In genomic region chr4:1797861-1798529, GRCh38 we compare ENCODE assay signal across 17 cellular contexts. TPM values are rescaled to one million over a fixed set of nuclear protein-coding genes. Genes with fewer than 3 reads are reported as not detected.
DNase-seq lines count a peak whose midpoint lies in the region; ATAC-seq and TF ChIP-seq lines count a peak whose summit lies in the region.
"Had no signal": no experiment of that assay in that cellular context is flagged by ENCODE, and none has a peak within 500 bp of the region (broad histone marks: within the 10 kb centered on the region; RNA-seq: fewer than 3 reads in every experiment).

No MANE protein-coding gene starts in this region.

- H3K27ac Mint-ChIP-seq in stimulated activated naive CD8-positive, alpha-beta T cell treated with anti-CD3 and anti-CD28 coated beads, Interleukin-15, amount 100 ng/mL, for 72 hours: no peak overlapping the region
- H3K27ac Mint-ChIP-seq in activated CD8-positive, alpha-beta T cell treated with anti-CD3 and anti-CD28 coated beads for 36 hours: no peak overlapping the region
- no peak overlapping the region for H3K27ac Mint-ChIP-seq in progenitor cell of endocrine pancreas

- H3K27ac ChIP-seq in hepatocyte: peak overlapping the region; percentile 96
- H3K27ac ChIP-seq: C4-2B had no signal

- peaks cover 41% of the 10 kb centered on the region for H3K4me1 ChIP-seq in hepatocyte (ENCODE audit: insufficient read depth)

- no peak overlapping the region for H3K4me3 Mint-ChIP-seq in stimulated activated naive CD8-positive, alpha-beta T cell treated with anti-CD3 and anti-CD28 coated beads, Interleukin-15, amount 100 ng/mL, for 72 hours
- H3K4me3 Mint-ChIP-seq in activated CD8-positive, alpha-beta T cell treated with anti-CD3 and anti-CD28 coated beads for 36 hours: no peak overlapping the region
- no peak overlapping the region for H3K4me3 Mint-ChIP-seq in progenitor cell of endocrine pancreas (ENCODE audit: low read depth)

- no peaks in the 10 kb centered on the region for H3K27me3 ChIP-seq in hepatocyte

- 83% methylated on average over 11 of the region's 22 CpGs for WGBS in hepatocyte (ENCODE audit: low lambda C conversion rate, missing lambda C conversion rate)

- H3K4me2 ChIP-seq in hepatocyte: peak overlapping the region; percentile 93

- H3K36me3 Mint-ChIP-seq in activated CD8-positive, alpha-beta T cell treated with anti-CD3 and anti-CD28 coated beads for 36 hours (ENCODE audit: low read depth): no peaks in the 10 kb centered on the region
- peaks cover 2% of the 10 kb centered on the region for H3K36me3 Mint-ChIP-seq in progenitor cell of endocrine pancreas (ENCODE audit: insufficient read depth)

- intact Hi-C loops in activated CD8-positive, alpha-beta T cell treated with anti-CD3 and anti-CD28 coated beads for 36 hours (cut with micrococcal nuclease): no loop called here

- no peaks in the 10 kb centered on the region for H3K4me1 Mint-ChIP-seq in stimulated activated naive CD8-positive, alpha-beta T cell treated with anti-CD3 and anti-CD28 coated beads, Interleukin-15, amount 100 ng/mL, for 72 hours
- H3K4me1 Mint-ChIP-seq in activated CD8-positive, alpha-beta T cell treated with anti-CD3 and anti-CD28 coated beads for 36 hours (ENCODE audit: low read depth): no peaks in the 10 kb centered on the region
- peaks cover 12% of the 10 kb centered on the region for H3K4me1 Mint-ChIP-seq in progenitor cell of endocrine pancreas (ENCODE audit: low read depth)

- peaks cover 27% of the 10 kb centered on the region for H4K20me1 ChIP-seq in hepatocyte (ENCODE audit: insufficient read depth, poor library complexity, severe bottlenecking)

- POLR2A ChIA-PET in activated CD8-positive, alpha-beta T cell treated with anti-CD3 and anti-CD28 coated beads for 36 hours (lab: Charles Lee): interaction anchor here (0.7 kb wide), 1 partner anchor 8 kb away, joined by 3 read pairs; no protein-coding TSS in a partner anchor

- H3K79me2 ChIP-seq in hepatocyte: peaks cover 61% of the 10 kb centered on the region

- H3K27me3 Mint-ChIP-seq in stimulated activated naive CD8-positive, alpha-beta T cell treated with anti-CD3 and anti-CD28 coated beads, Interleukin-15, amount 100 ng/mL, for 72 hours: peaks cover 52% of the 10 kb centered on the region
- peaks cover 11% of the 10 kb centered on the region for H3K27me3 Mint-ChIP-seq in activated CD8-positive, alpha-beta T cell treated with anti-CD3 and anti-CD28 coated beads for 36 hours
- H3K27me3 Mint-ChIP-seq in progenitor cell of endocrine pancreas: no peaks in the 10 kb centered on the region

- no peak overlapping the region for H2AFZ ChIP-seq in hepatocyte

- no peaks in the 10 kb centered on the region for H3K9me2 ChIP-seq in hepatocyte (replicated peaks; ENCODE audit: insufficient read depth)

- H3K36me3 ChIP-seq in hepatocyte (replicated peaks; ENCODE audit: insufficient read depth, low read depth): no peaks in the 10 kb centered on the region

- no peaks in the 10 kb centered on the region for H3K9me3 Mint-ChIP-seq in stimulated activated naive CD8-positive, alpha-beta T cell treated with anti-CD3 and anti-CD28 coated beads, Interleukin-15, amount 100 ng/mL, for 72 hours
- no peaks in the 10 kb centered on the region for H3K9me3 Mint-ChIP-seq in activated CD8-positive, alpha-beta T cell treated with anti-CD3 and anti-CD28 coated beads for 36 hours
- no peaks in the 10 kb centered on the region for H3K9me3 Mint-ChIP-seq in progenitor cell of endocrine pancreas (ENCODE audit: low read depth)

- ATAC-seq in stimulated activated naive CD8-positive, alpha-beta T cell treated with anti-CD3 and anti-CD28 coated beads, Interleukin-15, amount 100 ng/mL, for 72 hours: peak; percentile 16
- no peak for ATAC-seq in stimulated activated naive CD8-positive, alpha-beta T cell treated with anti-CD3 and anti-CD28 coated beads, Interleukin-15, Interleukin-2, amounts not matched to agents 100 U/mL and 50 U/mL, for 24 hours
- ATAC-seq in activated CD8-positive, alpha-beta T cell treated with anti-CD3 and anti-CD28 coated beads for 36 hours: no peak
- no peak for ATAC-seq in GM19351 (IDR thresholded peaks at IDR 0.05; ENCODE audit: unreplicated experiment)

- no peak for TF ChIP-seq CTCF in hepatocyte (IDR thresholded peaks at IDR 0.05; ENCODE audit: poor library complexity)
- no peak for TF ChIP-seq CTCF in activated CD8-positive, alpha-beta T cell treated with anti-CD3 and anti-CD28 coated beads for 36 hours (IDR thresholded peaks at IDR 0.05)
- no peak for TF ChIP-seq CTCF in progenitor cell of endocrine pancreas (IDR thresholded peaks at IDR 0.05; ENCODE audit: unreplicated experiment)

- no peak overlapping the region for H3K4me3 ChIP-seq in hepatocyte

- no peaks in the 10 kb centered on the region for H3K9me3 ChIP-seq in hepatocyte (ENCODE audit: low read depth)

- CTCF ChIA-PET in activated CD8-positive, alpha-beta T cell treated with anti-CD3 and anti-CD28 coated beads for 36 hours (lab: Charles Lee): interaction anchor here (0.7 to 1.0 kb wide), 2 partner anchors 11 to 71 kb away, joined by 3 read pairs; no protein-coding TSS in a partner anchor

- DNase-seq in stimulated activated naive CD8-positive, alpha-beta T cell treated with anti-CD3 and anti-CD28 coated beads, Interleukin-15, amount 100 ng/mL, for 72 hours: no peak
- DNase-seq in stimulated activated naive CD8-positive, alpha-beta T cell treated with anti-CD3 and anti-CD28 coated beads, Interleukin-15, Interleukin-2, amounts not matched to agents 100 U/mL and 50 U/mL, for 24 hours: no peak
- peak; percentile 52 for DNase-seq in hepatocyte (ENCODE audit: low spot score)
- DNase-seq in occipital lobe (lab: John Stamatoyannopoulos, UW): peak; percentile 14
- no peak for DNase-seq in erythroblast (lab: John Stamatoyannopoulos, UW)
- no peak for DNase-seq in activated CD8-positive, alpha-beta T cell treated with anti-CD3 and anti-CD28 coated beads for 36 hours
- DNase-seq in progenitor cell of endocrine pancreas (ENCODE audit: low spot score, unreplicated experiment): no peak
- DNase-seq: 8988T; IMR-90; MV-4-11; NCI-H1436 treated with DMSO at 0.1 percent for 48 hours; NCI-H2081 treated with DMSO at 0.1 percent for 48 hours; NCI-H2227 treated with DMSO at 0.1 percent for 48 hours; NCI-H524 treated with DMSO at 0.1 percent for 48 hours; NK-92 treated with Interleukin-12 subunit alpha and Interleukin-12 subunit beta, amount 100 ng/mL, for 24 hours had no signal

- TF ChIP-seq POLR2A in erythroblast (IDR thresholded peaks at IDR 0.05; ENCODE audit: low read length): no peak

RNA-seq across cellular contexts. Expression of gene FGFR3, which starts 4.9 kb away (rescaled TPM):
- 70.0 and 82.0 TPM in 2 replicates for total RNA-seq in hepatocyte
- 99.8 and 132 TPM in 2 replicates for polyA plus RNA-seq in hepatocyte
- 14.7 TPM for total RNA-seq in occipital lobe
- total RNA-seq in activated CD8-positive, alpha-beta T cell treated with anti-CD3 and anti-CD28 coated beads for 36 hours: 1 to 10 TPM in 1 of 2 experiments, under 1 TPM in 1; 0.07 to 1.0 TPM
- 169 and 185 TPM in 2 replicates for total RNA-seq in progenitor cell of endocrine pancreas

RNA-seq across cellular contexts. Expression of gene LETM1, which starts 58.0 kb away (rescaled TPM):
- total RNA-seq in hepatocyte (39.1 and 46.0 TPM in 2 replicates), occipital lobe (92.3 TPM), progenitor cell of endocrine pancreas (46.1 and 51.2 TPM in 2 replicates)
- 24.4 and 29.4 TPM in 2 replicates for polyA plus RNA-seq in hepatocyte
- 10 to 100 TPM; 49.4 to 53.2 TPM for total RNA-seq in activated CD8-positive, alpha-beta T cell treated with anti-CD3 and anti-CD28 coated beads for 36 hours

Comparison
In these comparisons a context has a peak if more than half of its experiments do, and no peak if none do; other contexts are left out.
1. DNase-seq: peak in hepatocyte (single experiment) and occipital lobe (single experiment); none in stimulated activated naive CD8-positive, alpha-beta T cell treated with anti-CD3 and anti-CD28 coated beads, Interleukin-15, amount 100 ng/mL, for 72 hours (0 of 2), stimulated activated naive CD8-positive, alpha-beta T cell treated with anti-CD3 and anti-CD28 coated beads, Interleukin-15, Interleukin-2, amounts not matched to agents 100 U/mL and 50 U/mL, for 24 hours (single experiment), erythroblast (0 of 2), activated CD8-positive, alpha-beta T cell treated with anti-CD3 and anti-CD28 coated beads for 36 hours (single experiment) and progenitor cell of endocrine pancreas (single experiment).